Comparison of ENCODE assay signal across 14 cellular contexts in genomic region chr14:105014032-105014431, GRCh38. TPM values are rescaled to one million over a fixed set of nuclear protein-coding genes. Genes with fewer than 3 reads are reported as not detected.
DNase-seq lines count a peak whose midpoint lies in the region; ATAC-seq and TF ChIP-seq lines count a peak whose summit lies in the region.
"Had no signal": no experiment of that assay in that cellular context is flagged by ENCODE, and none has a peak within 500 bp of the region (broad histone marks: within the 10 kb centered on the region; RNA-seq: fewer than 3 reads in every experiment).

No MANE protein-coding gene starts in this region.

- H3K36me3 ChIP-seq in cardiac muscle cell (peaks cover 17% of the 10 kb centered on the region), RWPE2 (ENCODE audit: low read depth) (peaks cover 97% of the 10 kb centered on the region)

- intact Hi-C loops in left ventricle myocardium superior (cut with micrococcal nuclease), result no loop called here

- H3K9me3 ChIP-seq in cardiac muscle cell (ENCODE audit: low read depth), result no peaks in the 10 kb centered on the region
- H3K9me3 ChIP-seq in RWPE2 (ENCODE audit: severe bottlenecking), result no peaks in the 10 kb centered on the region
- H3K9me3 ChIP-seq: upper lobe of left lung had no signal

- ATAC-seq in left ventricle myocardium superior, result no peak
- ATAC-seq in RWPE2 (ENCODE audit: low read depth), result peak; percentile 8; the same call in 1 of the 3 replicates
- ATAC-seq in stimulated activated memory B cell treated with anti-CD40 and anti-IgM and Interleukin-4, amounts not matched to agents 10 μg/mL and 1 μg/mL and 100 μg/mL, for 72 hours, result no peak
- no peak for ATAC-seq in GM21360 (IDR thresholded peaks at IDR 0.05; ENCODE audit: unreplicated experiment)

- H3K4me1 ChIP-seq in cardiac muscle cell (ENCODE audit: low read depth) (peaks cover 57% of the 10 kb centered on the region), RWPE2 (ENCODE audit: insufficient read depth, poor library complexity, severe bottlenecking) (peaks cover 55% of the 10 kb centered on the region)

- H3K27me3 ChIP-seq in cardiac muscle cell, result no peaks in the 10 kb centered on the region
- H3K27me3 ChIP-seq in RWPE2 (ENCODE audit: insufficient read depth, poor library complexity, severe bottlenecking), result no peaks in the 10 kb centered on the region
- H3K27me3 ChIP-seq: upper lobe of left lung had no signal

- no peaks in the 10 kb centered on the region for H3K36me3 Mint-ChIP-seq in glutamatergic neuron (ENCODE audit: unreplicated experiment)
- H3K36me3 Mint-ChIP-seq in stimulated activated memory B cell treated with anti-CD40 and anti-IgM and Interleukin-4, amounts not matched to agents 10 μg/mL and 1 μg/mL and 100 μg/mL, for 72 hours, result peaks cover 29% of the 10 kb centered on the region

- peak overlapping the region; percentile 51 for H3K4me3 Mint-ChIP-seq in glutamatergic neuron (ENCODE audit: unreplicated experiment)
- no peak overlapping the region for H3K4me3 Mint-ChIP-seq in stimulated activated memory B cell treated with anti-CD40 and anti-IgM and Interleukin-4, amounts not matched to agents 10 μg/mL and 1 μg/mL and 100 μg/mL, for 72 hours
- H3K4me3 Mint-ChIP-seq: T-helper 2 cell treated with Interferon-gamma antibody and Interleukin-4, amounts not matched to agents 5 μg/mL and 100 μg/mL, for 36 hours had no signal

- peak overlapping the region; percentile 86 for H3K27ac Mint-ChIP-seq in glutamatergic neuron (ENCODE audit: unreplicated experiment)
- H3K27ac Mint-ChIP-seq in stimulated activated memory B cell treated with anti-CD40 and anti-IgM and Interleukin-4, amounts not matched to agents 10 μg/mL and 1 μg/mL and 100 μg/mL, for 72 hours, result peak overlapping the region; percentile 27
- H3K27ac Mint-ChIP-seq: T-helper 2 cell treated with Interferon-gamma antibody and Interleukin-4, amounts not matched to agents 5 μg/mL and 100 μg/mL, for 36 hours had no signal

- H3K27me3 Mint-ChIP-seq in glutamatergic neuron (ENCODE audit: unreplicated experiment), result peaks cover 7% of the 10 kb centered on the region
- H3K27me3 Mint-ChIP-seq in stimulated activated memory B cell treated with anti-CD40 and anti-IgM and Interleukin-4, amounts not matched to agents 10 μg/mL and 1 μg/mL and 100 μg/mL, for 72 hours, result no peaks in the 10 kb centered on the region

- TF ChIP-seq CTCF in cardiac muscle cell (IDR thresholded peaks at IDR 0.05; ENCODE audit: low read depth, low read length) (no peak), RWPE2 (IDR thresholded peaks at IDR 0.05; ENCODE audit: poor library complexity, severe bottlenecking) (no peak), glutamatergic neuron (IDR thresholded peaks at IDR 0.05; ENCODE audit: partially characterized antibody, unreplicated experiment) (no peak)

- DNase-seq in cardiac muscle cell (ENCODE audit: low read depth in 1 of 2, low spot score in 1 of 2) (no peak), left ventricle myocardium superior (no peak), RWPE2 (ENCODE audit: low spot score) (no peak), glutamatergic neuron (no peak), hypothalamus (lab: John Stamatoyannopoulos, UW) (no peak), SK-N-DZ (ENCODE audit: low spot score) (no peak)
- DNase-seq: activated effector memory CD4-positive, alpha-beta T cell treated with anti-CD3 and anti-CD28 coated beads, Interleukin-2, amount 50 U/mL, for 16 hours; kidney; NCI-H1436 treated with DMSO at 0.1 percent for 48 hours; upper lobe of left lung had no signal

- H3K4me1 Mint-ChIP-seq in glutamatergic neuron (ENCODE audit: low read depth, unreplicated experiment), result peaks cover 65% of the 10 kb centered on the region
- peaks cover 68% of the 10 kb centered on the region for H3K4me1 Mint-ChIP-seq in stimulated activated memory B cell treated with anti-CD40 and anti-IgM and Interleukin-4, amounts not matched to agents 10 μg/mL and 1 μg/mL and 100 μg/mL, for 72 hours

- H3K9me3 Mint-ChIP-seq in glutamatergic neuron (ENCODE audit: unreplicated experiment), result peaks cover 13% of the 10 kb centered on the region
- no peaks in the 10 kb centered on the region for H3K9me3 Mint-ChIP-seq in stimulated activated memory B cell treated with anti-CD40 and anti-IgM and Interleukin-4, amounts not matched to agents 10 μg/mL and 1 μg/mL and 100 μg/mL, for 72 hours
- H3K9me3 Mint-ChIP-seq: T-helper 2 cell treated with Interferon-gamma antibody and Interleukin-4, amounts not matched to agents 5 μg/mL and 100 μg/mL, for 36 hours had no signal

- H3K27ac ChIP-seq in cardiac muscle cell (peak overlapping the region; percentile 18), RWPE2 (ENCODE audit: poor library complexity, severe bottlenecking) (peak overlapping the region; percentile 100)
- H3K27ac ChIP-seq: upper lobe of left lung had no signal

- no peak overlapping the region for H3K4me3 ChIP-seq in cardiac muscle cell
- no peak overlapping the region for H3K4me3 ChIP-seq in RWPE2 (ENCODE audit: severe bottlenecking)
- H3K4me3 ChIP-seq: upper lobe of left lung had no signal

RNA-seq across cellular contexts. Expression of gene CDCA4, which starts 6.9 kb away (rescaled TPM):
- 36.7 and 47.7 TPM in 2 replicates for total RNA-seq in cardiac muscle cell
- polyA plus RNA-seq in cardiac muscle cell, result 34.5 and 46.0 TPM in 2 replicates
- 1.9 TPM for total RNA-seq in left ventricle myocardium superior
- total RNA-seq in glutamatergic neuron (ENCODE audit: unreplicated experiment), result 23.2 TPM
- polyA plus RNA-seq in SK-N-DZ (2014; cell fraction: cytosol; rRNA removed), result 41.8 and 41.9 TPM in 2 replicates
- polyA plus RNA-seq in SK-N-DZ (2014; cell fraction: nucleus; rRNA removed), result 26.1 and 27.9 TPM in 2 replicates

RNA-seq across cellular contexts. Expression of gene CLBA1, which starts 28.4 kb away (rescaled TPM):
- total RNA-seq in cardiac muscle cell (15.5 and 20.9 TPM in 2 replicates), left ventricle myocardium superior (1.5 TPM), glutamatergic neuron (ENCODE audit: unreplicated experiment) (5.9 TPM)
- polyA plus RNA-seq in cardiac muscle cell, result 13.4 and 20.4 TPM in 2 replicates
- 1.4 and 2.6 TPM in 2 replicates for polyA plus RNA-seq in SK-N-DZ (2014; cell fraction: cytosol; rRNA removed)
- polyA plus RNA-seq in SK-N-DZ (2014; cell fraction: nucleus; rRNA removed), result 3.4 and 5.5 TPM in 2 replicates

RNA-seq across cellular contexts. Expression of gene AHNAK2, which starts 35.9 kb away (rescaled TPM):
- total RNA-seq in cardiac muscle cell, result 59.3 and 78.0 TPM in 2 replicates
- 17.8 and 18.8 TPM in 2 replicates for polyA plus RNA-seq in cardiac muscle cell
- total RNA-seq in left ventricle myocardium superior, result 2.5 TPM
- 44.8 TPM for total RNA-seq in glutamatergic neuron (ENCODE audit: unreplicated experiment)
- polyA plus RNA-seq in SK-N-DZ (2014; cell fraction: cytosol; rRNA removed), result 0.02 TPM in 1 of 2 replicates, not detected in the other
- 0.35 TPM in 1 of 2 replicates, not detected in the other for polyA plus RNA-seq in SK-N-DZ (2014; cell fraction: nucleus; rRNA removed)

RNA-seq across cellular contexts. Expression of gene GPR132, which starts 51.2 kb away (rescaled TPM):
- total RNA-seq in cardiac muscle cell (1.2 and 2.0 TPM in 2 replicates), left ventricle myocardium superior (1.3 TPM), glutamatergic neuron (ENCODE audit: unreplicated experiment) (not detected)
- polyA plus RNA-seq in cardiac muscle cell, result 1.0 TPM in 2 replicates
- polyA plus RNA-seq in SK-N-DZ (2014; cell fraction: cytosol; rRNA removed), result not detected in 2 replicates
- not detected in 2 replicates for polyA plus RNA-seq in SK-N-DZ (2014; cell fraction: nucleus; rRNA removed)
- total RNA-seq: NCI-H460 had no signal

Comparison
In these comparisons a context has a peak if more than half of its experiments do, and no peak if none do; other contexts are left out.
1. RNA of gene AHNAK2, which starts 35.9 kb away (total RNA-seq): 59.3 to 78.0 TPM in cardiac muscle cell and 44.8 TPM in glutamatergic neuron (single experiment); 2.5 TPM in left ventricle myocardium superior (single experiment); every median in the first group is over 10 times any median in the second.